In genomic region chr3:189458536-189458935, GRCh38 we compare ENCODE assay signal across 12 cellular contexts.
DNase-seq lines count a peak whose midpoint lies in the region; ATAC-seq, FAIRE-seq and TF ChIP-seq lines count a peak whose summit lies in the region.
"Had no signal": no experiment of that assay in that cellular context is flagged by ENCODE, and none has a peak within 500 bp of the region (broad histone marks: within the 10 kb centered on the region; RNA-seq: fewer than 3 reads in every experiment).

No MANE protein-coding gene starts in this region.

- H3K9me3 Mint-ChIP-seq in HFFc6: peaks cover 32% of the 10 kb centered on the region

- H3K27me3 ChIP-seq in keratinocyte (ENCODE audit: control insufficient read depth, extremely low read depth, insufficient read depth, low read length) (no peaks in the 10 kb centered on the region), sigmoid colon (no peaks in the 10 kb centered on the region)
- H3K27me3 ChIP-seq: heart right ventricle had no signal

- no peak overlapping the region for H3K9ac ChIP-seq in keratinocyte (ENCODE audit: control insufficient read depth, extremely low read depth, insufficient read depth, low read length)

- H3K27me3 Mint-ChIP-seq in HFFc6 (ENCODE audit: insufficient read depth): no peaks in the 10 kb centered on the region

- H3K4me3 Mint-ChIP-seq in HFFc6: no peak overlapping the region

- H3K4me3 ChIP-seq in keratinocyte (ENCODE audit: control insufficient read depth in 2 of 3, extremely low read depth in 1 of 3, insufficient read depth in 2 of 3, low read depth in 1 of 3, low read length in 3 of 3): no peak overlapping the region
- H3K4me3 ChIP-seq in sigmoid colon: no peak overlapping the region
- H3K4me3 ChIP-seq: HAP-1, heart right ventricle, mucosa of descending colon had no signal

- no peak for ATAC-seq in SK-N-SH treated with all-trans-retinoic acid at 6 μM for 48 hours
- no peak for ATAC-seq in GM21526 (IDR thresholded peaks at IDR 0.05; ENCODE audit: low FRiP score, unreplicated experiment)
- no peak for ATAC-seq in GM18873 (IDR thresholded peaks at IDR 0.05; ENCODE audit: low FRiP score, unreplicated experiment)
- ATAC-seq: activated naive CD4-positive, alpha-beta T cell treated with anti-CD3 and anti-CD28 coated beads, Interleukin-2, amount 50 U/mL, for 72 hours; mucosa of descending colon had no signal

- H3K36me3 ChIP-seq in keratinocyte (ENCODE audit: control insufficient read depth in 2 of 2, extremely low read depth in 1 of 2, insufficient read depth in 2 of 2, low read length in 2 of 2) (no peaks in the 10 kb centered on the region), sigmoid colon (no peaks in the 10 kb centered on the region)
- H3K36me3 ChIP-seq: HAP-1, heart right ventricle had no signal

- H3K4me2 ChIP-seq in keratinocyte (ENCODE audit: control insufficient read depth, extremely low read depth, insufficient read depth, low read depth, low read length): peak overlapping the region; percentile 59

- WGBS in sigmoid colon, 2 donors: 90 to 91% methylated on average over 7 of the region's 7 CpGs

- H3K27ac ChIP-seq in keratinocyte (ENCODE audit: control insufficient read depth, insufficient read depth, low read length): peak overlapping the region; percentile 10
- no peak overlapping the region for H3K27ac ChIP-seq in sigmoid colon

- no peak for TF ChIP-seq CTCF in keratinocyte (optimal IDR thresholded peaks at IDR 0.05 in 1 of 3, IDR thresholded peaks at IDR 0.05 in 1 of 3, conservative IDR thresholded peaks at IDR 0.05 in 1 of 3; ENCODE audit: extremely low read depth in 1 of 3, insufficient read depth in 2 of 3, low read length in 3 of 3)
- TF ChIP-seq CTCF in HFFc6 (IDR thresholded peaks at IDR 0.05): no peak
- no peak for TF ChIP-seq CTCF in sigmoid colon (IDR thresholded peaks at IDR 0.05)

- no peak for TF ChIP-seq POLR2A in sigmoid colon (IDR thresholded peaks at IDR 0.05)

- H3K9me3 ChIP-seq in keratinocyte (ENCODE audit: control insufficient read depth, low read depth, low read length): no peaks in the 10 kb centered on the region
- H3K9me3 ChIP-seq in sigmoid colon: no peaks in the 10 kb centered on the region
- H3K9me3 ChIP-seq: HAP-1, mucosa of descending colon had no signal

- intact Hi-C loops in sigmoid colon (cut with DNase I): no loop called here

- H3K27ac Mint-ChIP-seq in HFFc6: no peak overlapping the region
- H3K27ac Mint-ChIP-seq: activated naive CD4-positive, alpha-beta T cell treated with anti-CD3 and anti-CD28 coated beads, Interleukin-2, amount 50 U/mL, for 72 hours had no signal

- DNase-seq in COLO668 (lab: John Stamatoyannopoulos, UW; ENCODE audit: unreplicated experiment) (peak; percentile 13), HuH-7.5 (ENCODE audit: low spot score) (peak; percentile 9), keratinocyte (ENCODE audit: low read depth, low spot score) (peak; percentile 83), HFFc6 (no peak), sigmoid colon (no peak)
- DNase-seq: heart right ventricle, mucosa of descending colon had no signal

- TF ChIP-seq EP300 in sigmoid colon (IDR thresholded peaks at IDR 0.05): no peak

- H2AFZ ChIP-seq in keratinocyte (ENCODE audit: control insufficient read depth, low read length): no peak overlapping the region

- no peaks in the 10 kb centered on the region for H3K36me3 Mint-ChIP-seq in HFFc6 (ENCODE audit: low read depth)

- peaks cover 3% of the 10 kb centered on the region for H3K9me1 ChIP-seq in keratinocyte (ENCODE audit: control insufficient read depth, extremely low read depth, insufficient read depth, low read length)

- FAIRE-seq in keratinocyte (lab: Jason Lieb, UNC): peak; percentile 100

- dilution Hi-C loops in keratinocyte (cut with MboI; ENCODE audit: extremely low pct_ligation_motif_present, low sequenced_read_pairs): no loop called here

- no peaks in the 10 kb centered on the region for H3K4me1 Mint-ChIP-seq in HFFc6 (ENCODE audit: low read depth)

- no peaks in the 10 kb centered on the region for H4K20me1 ChIP-seq in keratinocyte (ENCODE audit: control insufficient read depth, extremely low read depth, insufficient read depth, low read length)

- no peaks in the 10 kb centered on the region for H3K79me2 ChIP-seq in keratinocyte (ENCODE audit: control insufficient read depth, insufficient read depth, low read length)

- peaks cover 19% of the 10 kb centered on the region for H3K4me1 ChIP-seq in keratinocyte (ENCODE audit: control insufficient read depth, extremely low read depth, insufficient read depth, low read length)
- H3K4me1 ChIP-seq in sigmoid colon: no peaks in the 10 kb centered on the region
- H3K4me1 ChIP-seq: HAP-1 had no signal

TF ChIP-seq in SK-N-SH treated with all-trans-retinoic acid at 6 μM for 48 hours, 23 proteins besides CTCF, POLR2A, EP300 and RAD21:
- TF ChIP-seq TCF4 (CRISPR knock-in tag; IDR thresholded peaks at IDR 0.05; ENCODE audit: borderline replicate concordance) (peak; percentile 63; the same call in 1 of the 2 replicates), CSDC2 (CRISPR knock-in tag; IDR thresholded peaks at IDR 0.05) (no peak), ISL1 (CRISPR knock-in tag; IDR thresholded peaks at IDR 0.05) (no peak)
TF ChIP-seq in SK-N-SH treated with all-trans-retinoic acid at 6 μM for 48 hours: peak in this region for 1.

Comparison
In these comparisons a context has a peak if more than half of its experiments do, and no peak if none do; other contexts are left out.
1. DNase-seq: peak in COLO668 (single experiment), HuH-7.5 (single experiment) and keratinocyte (single experiment); none in HFFc6 (single experiment) and sigmoid colon (single experiment).